8 cellular contexts compared by ENCODE assay signal in genomic region chr1:44036409-44037111, GRCh38. TPM values are rescaled to one million over a fixed set of nuclear protein-coding genes. Genes with fewer than 3 reads are reported as not detected.
DNase-seq lines count a peak whose midpoint lies in the region; ATAC-seq and TF ChIP-seq lines count a peak whose summit lies in the region.

No MANE protein-coding gene starts in this region.

- peaks cover 6% of the 10 kb centered on the region; the same call in 1 of the 2 replicates for H3K4me1 ChIP-seq in H9 (ENCODE audit: insufficient read depth, low read length)

- H3K27me3 Mint-ChIP-seq in H9 (ENCODE audit: low read depth) = peaks cover 11% of the 10 kb centered on the region

- H3K9me3 ChIP-seq in H9 (ENCODE audit: control insufficient read depth, low read depth, low read length) = no peaks in the 10 kb centered on the region

- H4K91ac ChIP-seq in H9 (ENCODE audit: insufficient read length, low read depth, low read length) = no peak overlapping the region

- ATAC-seq in HG03135 (IDR thresholded peaks at IDR 0.05; ENCODE audit: unreplicated experiment) = no peak

- DNase-seq in AML-193 (lab: John Stamatoyannopoulos, UW) = peak; percentile 56 to 67
- peak; percentile 71 for DNase-seq in H9
- DNase-seq in NCI-H526 (lab: John Stamatoyannopoulos, UW) = peak; percentile 32 to 87
- peak; percentile 32 to 63 for DNase-seq in activated CD4-positive, alpha-beta T cell treated with anti-CD3 and anti-CD28 coated beads, Interleukin-2, amount 50 U/mL, for 24 hours (ENCODE audit: low read depth in 1 of 2, low spot score in 1 of 2)
- peak in 9 of 10 donors; percentile 60 to 85 (median 77) for DNase-seq in dorsolateral prefrontal cortex
- DNase-seq in lung microvascular endothelial cell (ENCODE audit: low read depth in 2 of 2) = peak; percentile 70 to 81
- DNase-seq in stimulated activated CD8-positive, alpha-beta memory T cell treated with anti-CD3 and anti-CD28 coated beads, Interleukin-15, amount 100 ng/mL, for 24 hours (ENCODE audit: low read depth) = peak; percentile 17

- no peaks in the 10 kb centered on the region for H3K27me3 ChIP-seq in H9 (ENCODE audit: insufficient read depth, low read length)
- no peaks in the 10 kb centered on the region for H3K27me3 ChIP-seq in dorsolateral prefrontal cortex

- no peaks in the 10 kb centered on the region for H4K20me1 ChIP-seq in H9 (ENCODE audit: control insufficient read depth, insufficient read depth, insufficient read length)

- H3K23ac ChIP-seq in H9 (ENCODE audit: insufficient read length, low read depth, low read length) = no peak overlapping the region

- no peak overlapping the region for H3T11ph ChIP-seq in H9 (ENCODE audit: low read length)

- no peak overlapping the region for H3K9ac ChIP-seq in H9 (ENCODE audit: extremely low read depth, insufficient read length, low read length)

- H4K8ac ChIP-seq in H9 (replicated peaks; ENCODE audit: insufficient read length, low read depth, low read length) = no peak overlapping the region

- H2BK15ac ChIP-seq in H9 (ENCODE audit: low read depth, low read length) = no peak overlapping the region

- intact Hi-C loops in dorsolateral prefrontal cortex (cut with DNase I) = loop anchor here (2.0 to 10.0 kb wide), 6 partner anchors 58 to 812 kb away; partner anchors contain the start of genes IPO13 (in 2 of the 2), B4GALT2 (in 1 of the 2) and HYI (in 1 of the 2)

- H3K4me2 ChIP-seq in H9 (ENCODE audit: insufficient read depth, insufficient read length, low read length) = no peak overlapping the region

- H3K9me3 Mint-ChIP-seq in H9 = no peaks in the 10 kb centered on the region

- no peaks in the 10 kb centered on the region; a peak in 1 of 7 replicates for H3K36me3 Mint-ChIP-seq in H9 (ENCODE audit: insufficient read depth in 1 of 3, low read depth in 3 of 3)

- H2BK20ac ChIP-seq in H9 (ENCODE audit: low read depth, low read length, poor library complexity, severe bottlenecking) = no peak overlapping the region

- no peak overlapping the region for H3K18ac ChIP-seq in H9 (ENCODE audit: insufficient read length, low read depth, low read length)

- H3K4me1 Mint-ChIP-seq in H9 = peaks cover 26 to 27% of the 10 kb centered on the region in 2 experiments

- H3K79me1 ChIP-seq in H9 (ENCODE audit: insufficient read depth, low read depth, low read length, poor library complexity, severe bottlenecking) = no peaks in the 10 kb centered on the region

- no peak overlapping the region for H3K4me3 ChIP-seq in dorsolateral prefrontal cortex

- WGBS in H9 (ENCODE audit: extremely low coverage, insufficient read length, low lambda C conversion rate) = no CpG with 5 or more reads among the region's 6 CpGs

- H2BK12ac ChIP-seq in H9 (ENCODE audit: insufficient read length, low read depth, low read length) = no peak overlapping the region

- no peak overlapping the region for H3K27ac ChIP-seq in H9 (ENCODE audit: insufficient read length, low read depth, low read length)
- peak overlapping the region in 58 of 59 donors; percentile 33 to 97 (median 78) for H3K27ac ChIP-seq in dorsolateral prefrontal cortex

- TF ChIP-seq CTCF in H9 (conservative IDR thresholded peaks at IDR 0.05) = peak; percentile 84
- TF ChIP-seq CTCF in dorsolateral prefrontal cortex (IDR thresholded peaks at IDR 0.05 in 54 of 56, conservative IDR thresholded peaks at IDR 0.05 in 2 of 56; ENCODE audit: low read depth in 1 of 56, partially characterized antibody in 56 of 56) = peak; percentile 38 to 97 (median 89)

- H3K27ac Mint-ChIP-seq in H9 = peak overlapping the region in 2 of 3 experiments; percentile 24 to 74; a peak in 2 of 7 replicates

- H3K23me2 ChIP-seq in H9 (ENCODE audit: insufficient read length, low read depth, low read length, poor library complexity, severe bottlenecking) = no peaks in the 10 kb centered on the region

- no peaks in the 10 kb centered on the region for H3K79me2 ChIP-seq in H9 (ENCODE audit: insufficient read depth, low read length)

- H2BK120ac ChIP-seq in H9 (ENCODE audit: low read depth, low read length, poor library complexity, severe bottlenecking) = no peak overlapping the region

- no peak overlapping the region for H2BK5ac ChIP-seq in H9 (ENCODE audit: insufficient read length, low read length)

- no peak overlapping the region for H2AK5ac ChIP-seq in H9 (ENCODE audit: insufficient read length, low read length)

- H2AFZ ChIP-seq in H9 (ENCODE audit: low read length) = no peak overlapping the region

- H3K4me3 Mint-ChIP-seq in H9 = no peak overlapping the region

- H3K14ac ChIP-seq in H9 (ENCODE audit: insufficient read depth, low read length) = no peak overlapping the region

- no peak overlapping the region for H4K5ac ChIP-seq in H9 (ENCODE audit: insufficient read length, low read depth, low read length)

- H3K4ac ChIP-seq in H9 (ENCODE audit: low read depth, low read length) = no peak overlapping the region

- H3K56ac ChIP-seq in H9 (ENCODE audit: insufficient read length, low read depth, low read length) = no peak overlapping the region

RNA-seq across cellular contexts. Expression of gene SLC6A9, which starts 5.3 kb away (rescaled TPM):
- total RNA-seq in H9 (2021) (29.5 and 30.1 TPM in 2 replicates), dorsolateral prefrontal cortex (10 to 100 TPM; 10.7 to 88.7 (median 26.9) TPM), lung microvascular endothelial cell (under 0.01 and 0.40 TPM in 2 replicates)

RNA-seq across cellular contexts. Expression of gene CCDC24, which starts 45.2 kb away (rescaled TPM):
- total RNA-seq in H9 (2021) = 11.8 and 12.4 TPM in 2 replicates
- 10 to 100 TPM in 119 of 120 experiments, 1 to 10 TPM in 1; 9.0 to 34.0 (median 18.6) TPM for total RNA-seq in dorsolateral prefrontal cortex
- total RNA-seq in lung microvascular endothelial cell = 0.65 and 0.79 TPM in 2 replicates

RNA-seq across cellular contexts. Expression of gene B4GALT2, which starts 57.5 kb away (rescaled TPM):
- total RNA-seq in H9 (2021) = 70.9 and 74.0 TPM in 2 replicates
- 10 to 100 TPM; 33.5 to 97.8 (median 48.8) TPM for total RNA-seq in dorsolateral prefrontal cortex
- 40.1 and 41.9 TPM in 2 replicates for total RNA-seq in lung microvascular endothelial cell

Comparison
In these comparisons a context has a peak if more than half of its experiments do, and no peak if none do; other contexts are left out.
1. DNase-seq: peak in every context shown above with its lines; median percentile 77 in dorsolateral prefrontal cortex; 76 in lung microvascular endothelial cell; 71 in H9; 62 in AML-193; 60 in NCI-H526; 48 in activated CD4-positive, alpha-beta T cell treated with anti-CD3 and anti-CD28 coated beads, Interleukin-2, amount 50 U/mL, for 24 hours; 17 in stimulated activated CD8-positive, alpha-beta memory T cell treated with anti-CD3 and anti-CD28 coated beads, Interleukin-15, amount 100 ng/mL, for 24 hours.